In the genomic region with DNA sequence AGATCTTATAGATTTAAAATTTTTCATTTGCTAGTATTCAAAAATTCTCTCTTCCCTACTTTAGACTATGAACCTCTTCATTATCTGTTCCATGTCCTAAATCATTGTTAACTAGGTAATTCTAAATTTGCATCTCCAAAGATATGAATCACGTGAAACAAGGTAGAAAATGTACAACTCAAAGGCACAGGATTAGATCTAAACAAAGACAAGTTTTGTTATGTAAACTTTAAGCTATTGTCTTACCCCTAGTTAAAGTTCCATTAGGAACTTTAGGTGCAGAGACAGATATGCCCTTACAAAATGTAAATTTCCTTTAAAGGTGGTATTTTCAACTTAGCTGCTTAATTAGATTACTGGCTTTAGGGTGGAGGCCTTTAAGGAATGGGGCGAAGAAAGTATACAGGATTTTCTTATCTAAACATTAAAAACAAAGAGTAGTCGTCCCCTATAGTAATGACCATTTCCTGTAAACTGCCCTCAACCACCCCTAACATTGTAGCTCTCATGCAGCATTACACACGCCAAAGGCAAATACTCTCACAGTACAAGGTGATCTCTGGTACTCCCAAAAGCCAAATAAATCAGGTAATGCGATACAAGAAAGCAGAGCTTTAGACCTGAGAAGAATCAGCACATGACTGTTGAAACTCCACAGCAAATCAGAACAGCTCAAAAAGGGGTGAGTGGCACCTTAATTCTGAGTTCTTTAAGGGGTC, we compare ENCODE assay signal across 26 cellular contexts. TPM values are rescaled to one million over a fixed set of nuclear protein-coding genes. Genes with fewer than 3 reads are reported as not detected.
DNase-seq lines count a peak whose midpoint lies in the region; ATAC-seq, FAIRE-seq and TF ChIP-seq lines count a peak whose summit lies in the region.
"Had no signal": no experiment of that assay in that cellular context is flagged by ENCODE, and none has a peak within 500 bp of the region (broad histone marks: within the 10 kb centered on the region; RNA-seq: fewer than 3 reads in every experiment).

No MANE protein-coding gene starts in this region.

- H3K9me1 ChIP-seq in endothelial cell of umbilical vein (replicated peaks; ENCODE audit: control insufficient read depth, extremely low read depth, insufficient read depth, low read length): no peaks in the 10 kb centered on the region

- H3K4me1 ChIP-seq in HUES64 (ENCODE audit: insufficient read depth, low read length) (peaks cover 41% of the 10 kb centered on the region), endothelial cell of umbilical vein (ENCODE audit: control insufficient read depth, extremely low read depth, insufficient read depth, low read length) (peaks cover 9% of the 10 kb centered on the region), lower lobe of right lung (no peaks in the 10 kb centered on the region), urinary bladder (ENCODE audit: insufficient read depth) (no peaks in the 10 kb centered on the region), small intestine (ENCODE audit: control insufficient read depth in 2 of 2, insufficient read depth in 1 of 2, low read depth in 1 of 2, low read length in 1 of 2) (no peaks in the 10 kb centered on the region)

- H3K79me2 ChIP-seq in endothelial cell of umbilical vein (ENCODE audit: control insufficient read depth, insufficient read depth, low read length): no peaks in the 10 kb centered on the region

- TF ChIP-seq POLR2A in endothelial cell of umbilical vein (IDR thresholded peaks at IDR 0.05; ENCODE audit: low read depth, low read length): no peak

- H3K27ac Mint-ChIP-seq in activated naive CD4-positive, alpha-beta T cell treated with anti-CD3 and anti-CD28 coated beads for 36 hours: no peak overlapping the region
- H3K27ac Mint-ChIP-seq: CD14-positive monocyte, memory B cell had no signal

- H3K4me1 Mint-ChIP-seq in activated naive CD4-positive, alpha-beta T cell treated with anti-CD3 and anti-CD28 coated beads for 36 hours (ENCODE audit: low read depth): no peaks in the 10 kb centered on the region
- H3K4me1 Mint-ChIP-seq: CD14-positive monocyte, memory B cell had no signal

- H4K20me1 ChIP-seq in endothelial cell of umbilical vein (replicated peaks; ENCODE audit: control insufficient read depth, extremely low read depth, insufficient read depth, low read length): no peaks in the 10 kb centered on the region

- H3K4me2 ChIP-seq in endothelial cell of umbilical vein (ENCODE audit: insufficient read depth, low read length): peak overlapping the region; percentile 11

- no peaks in the 10 kb centered on the region for H3K36me3 Mint-ChIP-seq in activated naive CD4-positive, alpha-beta T cell treated with anti-CD3 and anti-CD28 coated beads for 36 hours (ENCODE audit: low read depth)
- H3K36me3 Mint-ChIP-seq: CD14-positive monocyte had no signal

- DNase-seq in endothelial cell of umbilical vein (ENCODE audit: low read depth, low spot score) (peak; percentile 50), lower lobe of right lung (no peak), T-helper 9 cell (no peak), small intestine (no peak)
- DNase-seq in activated naive CD4-positive, alpha-beta T cell treated with anti-CD3 and anti-CD28 coated beads for 36 hours: no peak
- DNase-seq: activated CD4-positive, alpha-beta T cell treated with anti-CD3 and anti-CD28 coated beads for 4 hours; activated effector memory CD4-positive, alpha-beta T cell treated with Interleukin-2 at 50 U/mL for 16 hours; activated T-cell treated with anti-CD3 and anti-CD28 coated beads for 4 hours; central memory CD4-positive, alpha-beta T cell; HCEC 1CT; Kasumi-1; NCI-H146; NCI-H446 treated with DMSO at 0.1 percent for 48 hours; stimulated activated naive CD8-positive, alpha-beta T cell treated with anti-CD3 and anti-CD28 coated beads, Interleukin-15, Interleukin-2, amounts not matched to agents 100 U/mL and 50 U/mL, for 24 hours; T-helper 2 cell had no signal

- TF ChIP-seq CTCF in endothelial cell of umbilical vein (IDR thresholded peaks at IDR 0.05; ENCODE audit: extremely low read depth in 1 of 2, insufficient read depth in 1 of 2, low read depth in 1 of 2, low read length in 2 of 2) (no peak), lower lobe of right lung (IDR thresholded peaks at IDR 0.05) (no peak)

- H3K36me3 ChIP-seq in HUES64 (ENCODE audit: insufficient read depth, low read length) (no peaks in the 10 kb centered on the region), endothelial cell of umbilical vein (ENCODE audit: control insufficient read depth in 2 of 2, extremely low read depth in 1 of 2, insufficient read depth in 2 of 2, low read length in 2 of 2) (no peaks in the 10 kb centered on the region), lower lobe of right lung (no peaks in the 10 kb centered on the region), urinary bladder (ENCODE audit: insufficient read depth) (no peaks in the 10 kb centered on the region), small intestine (ENCODE audit: control insufficient read depth in 2 of 2, insufficient read depth in 2 of 2, low read length in 2 of 2) (no peaks in the 10 kb centered on the region)
- H3K36me3 ChIP-seq: neutrophil, thoracic aorta had no signal

- no peak overlapping the region for H2AFZ ChIP-seq in endothelial cell of umbilical vein (ENCODE audit: low read depth, low read length)

- CTCF ChIA-PET in endothelial cell of umbilical vein (lab: Charles Lee): interaction anchor here (0.7 kb wide), 1 partner anchor 16 kb away, joined by 3 read pairs; no protein-coding TSS in a partner anchor
- CTCF ChIA-PET in activated naive CD4-positive, alpha-beta T cell treated with anti-CD3 and anti-CD28 coated beads for 36 hours (lab: Charles Lee): interaction anchor here (0.6 kb wide), 1 partner anchor 342 kb away, joined by 3 read pairs; no protein-coding TSS in a partner anchor

- H3K4me3 Mint-ChIP-seq in activated naive CD4-positive, alpha-beta T cell treated with anti-CD3 and anti-CD28 coated beads for 36 hours: no peak overlapping the region
- H3K4me3 Mint-ChIP-seq: CD14-positive monocyte, memory B cell had no signal

- peaks cover 2% of the 10 kb centered on the region for H3K9me3 Mint-ChIP-seq in activated naive CD4-positive, alpha-beta T cell treated with anti-CD3 and anti-CD28 coated beads for 36 hours

- POLR2A ChIA-PET in endothelial cell of umbilical vein (lab: Charles Lee): no interaction called here

- H3K27me3 Mint-ChIP-seq in activated naive CD4-positive, alpha-beta T cell treated with anti-CD3 and anti-CD28 coated beads for 36 hours (ENCODE audit: low read depth): no peaks in the 10 kb centered on the region
- H3K27me3 Mint-ChIP-seq: memory B cell had no signal

- ATAC-seq in lower lobe of right lung: peak; percentile 51 to 89
- ATAC-seq in HG02642 (IDR thresholded peaks at IDR 0.05; ENCODE audit: poor library complexity, unreplicated experiment): no peak
- ATAC-seq: SK-N-SH treated with all-trans-retinoic acid at 6 μM for 48 hours; stimulated activated naive CD8-positive, alpha-beta T cell treated with anti-CD3 and anti-CD28 coated beads, Interleukin-15, Interleukin-2, amounts not matched to agents 100 U/mL and 50 U/mL, for 24 hours had no signal

- 43% methylated on average over 3 of the region's 5 CpGs for WGBS in HUES64
- 40% methylated on average over 5 of the region's 5 CpGs for WGBS in urinary bladder
- 64 to 75% (median 74%) methylated on average over 5 of the region's 5 CpGs for WGBS in small intestine, 3 donors

- intact Hi-C loops in endothelial cell of umbilical vein (cut with micrococcal nuclease) (no loop called here), lower lobe of right lung (cut with DNase I) (no loop called here)
- intact Hi-C loops in activated naive CD4-positive, alpha-beta T cell treated with anti-CD3 and anti-CD28 coated beads for 36 hours (cut with micrococcal nuclease): no loop called here

- peak overlapping the region; percentile 88 for H3K27ac ChIP-seq in HUES64 (ENCODE audit: low read depth, low read length)
- no peak overlapping the region for H3K27ac ChIP-seq in endothelial cell of umbilical vein (ENCODE audit: insufficient read depth, low read depth, low read length)
- H3K27ac ChIP-seq in lower lobe of right lung: no peak overlapping the region
- peak overlapping the region; percentile 41 for H3K27ac ChIP-seq in urinary bladder (ENCODE audit: low read depth)
- no peak overlapping the region for H3K27ac ChIP-seq in small intestine (ENCODE audit: low read depth in 1 of 2, low read length in 1 of 2)
- H3K27ac ChIP-seq: neutrophil had no signal

- dilution Hi-C loops in endothelial cell of umbilical vein (cut with MboI; ENCODE audit: extremely low pct_ligation_motif_present, low sequenced_read_pairs): no loop called here

- no peaks in the 10 kb centered on the region for H3K27me3 ChIP-seq in HUES64 (ENCODE audit: insufficient read depth, low read length)
- no peaks in the 10 kb centered on the region for H3K27me3 ChIP-seq in endothelial cell of umbilical vein (ENCODE audit: control insufficient read depth in 2 of 2, insufficient read depth in 2 of 2, low read length in 2 of 2)
- no peaks in the 10 kb centered on the region for H3K27me3 ChIP-seq in lower lobe of right lung (ENCODE audit: low read depth)
- no peaks in the 10 kb centered on the region for H3K27me3 ChIP-seq in small intestine (ENCODE audit: control insufficient read depth in 2 of 2, insufficient read depth in 2 of 2, low read length in 2 of 2)
- H3K27me3 ChIP-seq: neutrophil had no signal

- no TSS peak for BruUV-seq in endothelial cell of umbilical vein (replicated peaks; lab: Mats Ljungman, UMichigan)

- H3K9me3 ChIP-seq in HUES64 (ENCODE audit: insufficient read depth, low read depth, low read length): peaks cover 37% of the 10 kb centered on the region
- no peaks in the 10 kb centered on the region for H3K9me3 ChIP-seq in endothelial cell of umbilical vein (replicated peaks; ENCODE audit: control insufficient read depth, insufficient read depth, low read length)
- H3K9me3 ChIP-seq in lower lobe of right lung: no peaks in the 10 kb centered on the region
- no peaks in the 10 kb centered on the region for H3K9me3 ChIP-seq in small intestine (ENCODE audit: control insufficient read depth, low read depth)
- H3K9me3 ChIP-seq: neutrophil, thoracic aorta had no signal

- H3K9ac ChIP-seq in HUES64 (ENCODE audit: low read depth, low read length): peak overlapping the region; percentile 23; the same call in 1 of the 2 replicates
- H3K9ac ChIP-seq in endothelial cell of umbilical vein (replicated peaks; ENCODE audit: extremely low read depth, insufficient read depth, low read length): no peak overlapping the region

- FAIRE-seq in endothelial cell of umbilical vein (lab: Jason Lieb, UNC): no peak
- no peak for FAIRE-seq in small intestine (lab: Jason Lieb, UNC)
- FAIRE-seq: astrocyte, endometrium, GM12892 had no signal

- H3K4me3 ChIP-seq in HUES64 (ENCODE audit: low read length) (peak overlapping the region; percentile 22; the same call in 1 of the 2 replicates), endothelial cell of umbilical vein (replicated peaks in 1 of 3; ENCODE audit: insufficient read depth in 1 of 3, low read depth in 1 of 3, low read length in 3 of 3) (no peak overlapping the region), lower lobe of right lung (no peak overlapping the region), urinary bladder (ENCODE audit: low read depth, low read length) (no peak overlapping the region), small intestine (ENCODE audit: low read depth in 1 of 2, low read length in 2 of 2) (no peak overlapping the region)
- H3K4me3 ChIP-seq: thoracic aorta had no signal

RNA-seq across cellular contexts. Expression of gene MRAP2, which starts 57.4 kb away (rescaled TPM):
- 4.6 TPM for polyA plus RNA-seq in HUES64 (2013, experiment 1 of 2)
- polyA plus RNA-seq in HUES64 (2013, experiment 2 of 2): 4.0 TPM
- total RNA-seq in endothelial cell of umbilical vein (3.5 and 5.8 TPM in 2 replicates), lower lobe of right lung (0.74 TPM), urinary bladder (5.6 TPM)
- polyA plus RNA-seq in endothelial cell of umbilical vein (8.3 and 8.6 TPM in 2 replicates), urinary bladder (0.92 TPM), small intestine (1 to 10 TPM in 2 of 3 donors, under 1 TPM in 1; 0.67 to 6.9 (median 1.9) TPM)
- 6.1 and 6.4 TPM in 2 replicates for polyA plus RNA-seq in endothelial cell of umbilical vein (2011; cell fraction: cytosol; rRNA removed)
- 4.6 TPM in 2 replicates for polyA plus RNA-seq in endothelial cell of umbilical vein (2011; cell fraction: nucleus; rRNA removed)
- polyA plus RNA-seq in endothelial cell of umbilical vein (2012): 3.1 and 5.6 TPM in 2 replicates
- 6.5 and 7.7 TPM in 2 replicates for polyA minus RNA-seq in endothelial cell of umbilical vein
- polyA minus RNA-seq in endothelial cell of umbilical vein (2011; cell fraction: cytosol; rRNA and poly(A)+ RNA removed): not detected
- 2.2 and 2.9 TPM in 2 replicates for polyA minus RNA-seq in endothelial cell of umbilical vein (2011; cell fraction: nucleus; rRNA and poly(A)+ RNA removed)
- not detected for total RNA-seq in activated naive CD4-positive, alpha-beta T cell treated with anti-CD3 and anti-CD28 coated beads for 36 hours
- polyA plus RNA-seq: CD14-positive monocyte had no signal

Comparison
In these comparisons a context has a peak if more than half of its experiments do, and no peak if none do; other contexts are left out.
1. H3K27ac ChIP-seq: peak in HUES64 (single experiment) and urinary bladder (single experiment); none in endothelial cell of umbilical vein (single experiment), lower lobe of right lung (single experiment) and small intestine (0 of 2).